In the genomic region with DNA sequence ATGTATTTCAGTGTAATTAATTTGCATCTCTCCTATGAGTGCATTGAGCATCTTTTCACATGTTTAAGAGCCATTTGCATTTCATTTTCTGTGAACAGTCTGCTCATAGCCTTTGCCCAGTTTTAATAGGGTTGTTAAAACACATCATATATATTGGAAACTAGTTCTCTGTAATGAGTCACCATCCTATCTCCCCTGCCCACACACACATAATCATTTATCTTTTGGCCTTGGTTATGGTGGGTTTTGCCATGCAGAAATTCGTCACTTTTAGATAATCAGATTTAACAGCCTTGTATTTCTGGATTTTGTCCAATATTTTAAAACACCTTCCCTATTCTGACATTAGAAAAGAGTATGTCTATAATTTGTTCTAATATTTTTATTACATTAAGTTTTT, we compare ENCODE assay signal across 18 cellular contexts. TPM values are rescaled to one million over a fixed set of nuclear protein-coding genes. Genes with fewer than 3 reads are reported as not detected.
"Had no signal": no experiment of that assay in that cellular context is flagged by ENCODE, and none has a peak within 500 bp of the region (broad histone marks: within the 10 kb centered on the region; RNA-seq: fewer than 3 reads in every experiment).

No MANE protein-coding gene starts in this region.

- H3K27me3 ChIP-seq: brain microvascular endothelial cell, dorsolateral prefrontal cortex, gastroesophageal sphincter, testis, upper lobe of left lung had no signal

- H3K27ac Mint-ChIP-seq: activated naive CD4-positive, alpha-beta T cell treated with anti-CD3 and anti-CD28 coated beads, Interleukin-2, amount 50 U/mL, for 24 hours; memory B cell; progenitor cell of endocrine pancreas; T-helper 1 cell treated with Interleukin-12 subunit alpha and Interleukin-12 subunit beta and Interleukin-4 antibody, amounts not matched to agents 30 μg/mL and 1 μg/mL, for 36 hours had no signal

- H3K4me3 Mint-ChIP-seq: activated naive CD4-positive, alpha-beta T cell treated with anti-CD3 and anti-CD28 coated beads, Interleukin-2, amount 50 U/mL, for 24 hours; memory B cell; T-helper 1 cell treated with Interleukin-12 subunit alpha and Interleukin-12 subunit beta and Interleukin-4 antibody, amounts not matched to agents 30 μg/mL and 1 μg/mL, for 36 hours had no signal

- H3K36me3 Mint-ChIP-seq: memory B cell had no signal

- H3K4me1 ChIP-seq: gastroesophageal sphincter, testis, upper lobe of left lung had no signal

- H3K9me3 Mint-ChIP-seq: memory B cell; T-helper 1 cell treated with Interleukin-12 subunit alpha and Interleukin-12 subunit beta and Interleukin-4 antibody, amounts not matched to agents 30 μg/mL and 1 μg/mL, for 36 hours had no signal

- H3K27ac ChIP-seq: brain microvascular endothelial cell, dorsolateral prefrontal cortex, gastroesophageal sphincter, testis, upper lobe of left lung had no signal

- H3K4me3 ChIP-seq: dorsolateral prefrontal cortex, gastroesophageal sphincter, testis, upper lobe of left lung had no signal

- H3K36me3 ChIP-seq: brain microvascular endothelial cell, gastroesophageal sphincter, upper lobe of left lung had no signal

- ATAC-seq: gastroesophageal sphincter had no signal

- DNase-seq: activated CD4-positive, alpha-beta T cell treated with anti-CD3 and anti-CD28 coated beads, Interleukin-2, amount 50 U/mL, for 4 hours; activated gamma-delta T cell; amygdala; brain microvascular endothelial cell; central memory CD4-positive, alpha-beta T cell; dorsolateral prefrontal cortex; occipital lobe; testis; upper lobe of left lung had no signal

- H3K27me3 Mint-ChIP-seq: activated naive CD4-positive, alpha-beta T cell treated with anti-CD3 and anti-CD28 coated beads, Interleukin-2, amount 50 U/mL, for 24 hours; memory B cell; progenitor cell of endocrine pancreas had no signal

- H3K9me3 ChIP-seq: gastroesophageal sphincter, testis, upper lobe of left lung had no signal

RNA-seq across cellular contexts. Expression of a gene that starts 11.9 kb away (rescaled TPM):
- total RNA-seq: activated CD8-positive, alpha-beta memory T cell treated with anti-CD3 and anti-CD28 coated beads for 36 hours; epithelial cell of proximal tubule; gastroesophageal sphincter; liver; mononuclear cell; progenitor cell of endocrine pancreas had no signal
